ENCODE assay signal across 2 cellular contexts in the genomic region with DNA sequence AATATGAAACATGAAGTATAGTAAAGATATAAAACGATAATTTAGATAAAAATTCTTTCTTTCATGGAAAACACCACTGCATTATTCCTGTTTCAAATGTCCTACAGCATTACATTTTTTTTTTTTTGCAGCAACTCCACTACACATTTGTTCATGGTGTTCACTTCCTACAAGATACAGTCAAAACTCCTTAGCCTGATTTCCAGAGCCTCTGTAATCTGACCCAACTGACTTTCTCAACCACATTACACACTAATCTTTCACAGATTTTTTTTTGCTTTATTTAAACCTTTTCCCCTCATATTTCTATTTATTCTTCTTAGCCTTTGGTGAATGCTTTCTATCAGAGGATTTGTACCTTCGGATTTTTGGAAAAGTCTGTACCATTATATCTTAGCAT.
TF ChIP-seq lines count a peak whose summit lies in the region.

No MANE protein-coding gene starts in this region.

TF ChIP-seq in SK-N-SH treated with all-trans-retinoic acid at 6 μM for 48 hours, 23 proteins besides CTCF, POLR2A, EP300 and RAD21 (continued from another document):
- TF ChIP-seq, protein P1, sequence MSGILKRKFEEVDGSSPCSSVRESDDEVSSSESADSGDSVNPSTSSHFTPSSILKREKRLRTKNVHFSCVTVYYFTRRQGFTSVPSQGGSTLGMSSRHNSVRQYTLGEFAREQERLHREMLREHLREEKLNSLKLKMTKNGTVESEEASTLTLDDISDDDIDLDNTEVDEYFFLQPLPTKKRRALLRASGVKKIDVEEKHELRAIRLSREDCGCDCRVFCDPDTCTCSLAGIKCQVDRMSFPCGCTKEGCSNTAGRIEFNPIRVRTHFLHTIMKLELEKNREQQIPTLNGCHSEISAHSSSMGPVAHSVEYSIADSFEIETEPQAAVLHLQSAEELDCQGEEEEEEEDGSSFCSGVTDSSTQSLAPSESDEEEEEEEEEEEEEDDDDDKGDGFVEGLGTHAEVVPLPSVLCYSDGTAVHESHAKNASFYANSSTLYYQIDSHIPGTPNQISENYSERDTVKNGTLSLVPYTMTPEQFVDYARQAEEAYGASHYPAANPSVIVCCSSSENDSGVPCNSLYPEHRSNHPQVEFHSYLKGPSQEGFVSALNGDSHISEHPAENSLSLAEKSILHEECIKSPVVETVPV (CRISPR knock-in tag; IDR thresholded peaks at IDR 0.05) = no peak
- TF ChIP-seq ZFP3 (CRISPR knock-in tag; IDR thresholded peaks at IDR 0.05) (no peak), PPARA (CRISPR knock-in tag; IDR thresholded peaks at IDR 0.05; ENCODE audit: borderline replicate concordance) (no peak), TOX (CRISPR knock-in tag; IDR thresholded peaks at IDR 0.05; ENCODE audit: borderline replicate concordance) (no peak), ZNF8 (CRISPR knock-in tag; IDR thresholded peaks at IDR 0.05) (no peak), ZNF565 (CRISPR knock-in tag; conservative IDR thresholded peaks at IDR 0.05; ENCODE audit: low read depth) (no peak), GLIS3 (CRISPR knock-in tag; IDR thresholded peaks at IDR 0.05) (no peak), CSDC2 (CRISPR knock-in tag; IDR thresholded peaks at IDR 0.05) (no peak), ARNTL (CRISPR knock-in tag; IDR thresholded peaks at IDR 0.05; ENCODE audit: borderline replicate concordance, low read depth) (no peak)
- TF ChIP-seq, protein P2, sequence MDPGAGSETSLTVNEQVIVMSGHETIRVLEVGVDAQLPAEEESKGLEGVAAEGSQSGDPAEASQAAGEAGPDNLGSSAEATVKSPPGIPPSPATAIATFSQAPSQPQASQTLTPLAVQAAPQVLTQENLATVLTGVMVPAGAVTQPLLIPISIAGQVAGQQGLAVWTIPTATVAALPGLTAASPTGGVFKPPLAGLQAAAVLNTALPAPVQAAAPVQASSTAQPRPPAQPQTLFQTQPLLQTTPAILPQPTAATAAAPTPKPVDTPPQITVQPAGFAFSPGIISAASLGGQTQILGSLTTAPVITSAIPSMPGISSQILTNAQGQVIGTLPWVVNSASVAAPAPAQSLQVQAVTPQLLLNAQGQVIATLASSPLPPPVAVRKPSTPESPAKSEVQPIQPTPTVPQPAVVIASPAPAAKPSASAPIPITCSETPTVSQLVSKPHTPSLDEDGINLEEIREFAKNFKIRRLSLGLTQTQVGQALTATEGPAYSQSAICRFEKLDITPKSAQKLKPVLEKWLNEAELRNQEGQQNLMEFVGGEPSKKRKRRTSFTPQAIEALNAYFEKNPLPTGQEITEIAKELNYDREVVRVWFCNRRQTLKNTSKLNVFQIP (CRISPR knock-in tag; IDR thresholded peaks at IDR 0.05; ENCODE audit: borderline replicate concordance, low read depth) = no peak

TF ChIP-seq in SK-N-SH, 30 proteins besides CTCF, POLR2A, EP300 and RAD21 (continued from another document):
- TF ChIP-seq, protein P3, sequence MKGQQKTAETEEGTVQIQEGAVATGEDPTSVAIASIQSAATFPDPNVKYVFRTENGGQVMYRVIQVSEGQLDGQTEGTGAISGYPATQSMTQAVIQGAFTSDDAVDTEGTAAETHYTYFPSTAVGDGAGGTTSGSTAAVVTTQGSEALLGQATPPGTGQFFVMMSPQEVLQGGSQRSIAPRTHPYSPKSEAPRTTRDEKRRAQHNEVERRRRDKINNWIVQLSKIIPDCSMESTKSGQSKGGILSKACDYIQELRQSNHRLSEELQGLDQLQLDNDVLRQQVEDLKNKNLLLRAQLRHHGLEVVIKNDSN (IDR thresholded peaks at IDR 0.05; ENCODE audit: borderline replicate concordance, low read depth) = no peak
- no peak for TF ChIP-seq RCOR1 (IDR thresholded peaks at IDR 0.05; ENCODE audit: low read length)
- TF ChIP-seq, protein P4, sequence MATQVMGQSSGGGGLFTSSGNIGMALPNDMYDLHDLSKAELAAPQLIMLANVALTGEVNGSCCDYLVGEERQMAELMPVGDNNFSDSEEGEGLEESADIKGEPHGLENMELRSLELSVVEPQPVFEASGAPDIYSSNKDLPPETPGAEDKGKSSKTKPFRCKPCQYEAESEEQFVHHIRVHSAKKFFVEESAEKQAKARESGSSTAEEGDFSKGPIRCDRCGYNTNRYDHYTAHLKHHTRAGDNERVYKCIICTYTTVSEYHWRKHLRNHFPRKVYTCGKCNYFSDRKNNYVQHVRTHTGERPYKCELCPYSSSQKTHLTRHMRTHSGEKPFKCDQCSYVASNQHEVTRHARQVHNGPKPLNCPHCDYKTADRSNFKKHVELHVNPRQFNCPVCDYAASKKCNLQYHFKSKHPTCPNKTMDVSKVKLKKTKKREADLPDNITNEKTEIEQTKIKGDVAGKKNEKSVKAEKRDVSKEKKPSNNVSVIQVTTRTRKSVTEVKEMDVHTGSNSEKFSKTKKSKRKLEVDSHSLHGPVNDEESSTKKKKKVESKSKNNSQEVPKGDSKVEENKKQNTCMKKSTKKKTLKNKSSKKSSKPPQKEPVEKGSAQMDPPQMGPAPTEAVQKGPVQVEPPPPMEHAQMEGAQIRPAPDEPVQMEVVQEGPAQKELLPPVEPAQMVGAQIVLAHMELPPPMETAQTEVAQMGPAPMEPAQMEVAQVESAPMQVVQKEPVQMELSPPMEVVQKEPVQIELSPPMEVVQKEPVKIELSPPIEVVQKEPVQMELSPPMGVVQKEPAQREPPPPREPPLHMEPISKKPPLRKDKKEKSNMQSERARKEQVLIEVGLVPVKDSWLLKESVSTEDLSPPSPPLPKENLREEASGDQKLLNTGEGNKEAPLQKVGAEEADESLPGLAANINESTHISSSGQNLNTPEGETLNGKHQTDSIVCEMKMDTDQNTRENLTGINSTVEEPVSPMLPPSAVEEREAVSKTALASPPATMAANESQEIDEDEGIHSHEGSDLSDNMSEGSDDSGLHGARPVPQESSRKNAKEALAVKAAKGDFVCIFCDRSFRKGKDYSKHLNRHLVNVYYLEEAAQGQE (IDR thresholded peaks at IDR 0.05; ENCODE audit: low read depth, low read length) = no peak
- no peak for TF ChIP-seq ELF1 (IDR thresholded peaks at IDR 0.05)
- no peak for TF ChIP-seq FOSL2 (IDR thresholded peaks at IDR 0.05; ENCODE audit: borderline replicate concordance, low read depth)
- TF ChIP-seq SMC3 (IDR thresholded peaks at IDR 0.05; ENCODE audit: low read depth, low read length) = no peak
